8 cellular contexts compared by ENCODE assay signal in genomic region chrX:110407910-110408545, GRCh38. TPM values are rescaled to one million over a fixed set of nuclear protein-coding genes. Genes with fewer than 3 reads are reported as not detected.
DNase-seq lines count a peak whose midpoint lies in the region; ATAC-seq, FAIRE-seq and TF ChIP-seq lines count a peak whose summit lies in the region.

No MANE protein-coding gene starts in this region.

- DNase-seq in SHP77 (lab: John Stamatoyannopoulos, UW) (peak; percentile 4 to 15), SHP77 treated with DMSO at 0.1 percent for 48 hours (lab: John Stamatoyannopoulos, UW) (no peak), HL-60 (ENCODE audit: low read depth in 1 of 2, low spot score in 1 of 2) (peak in 1 of 2 experiments; percentile 41), OCI-M1 (lab: John Stamatoyannopoulos, UW) (peak; percentile 87), fibroblast of villous mesenchyme (ENCODE audit: low read depth) (peak; percentile 79), pancreas (peak in 3 of 6 donors; percentile 14 to 63 (median 46))
- DNase-seq in activated T-helper 1 cell treated with anti-CD3 and anti-CD28 coated beads, Interleukin-12 subunit alpha, Interleukin-12 subunit beta, Interleukin-2, Interleukin-4 antibody, amounts not matched to agents 30 ng/mL and 10 ng/mL and 1 ng/mL, durations not matched to agents 14 hours and 24 hours and 36 hours (ENCODE audit: low spot score), result peak; percentile 6

- no peaks in the 10 kb centered on the region for H3K9me3 ChIP-seq in pancreas

- no peaks in the 10 kb centered on the region for H3K4me1 ChIP-seq in pancreas

- H3K9me3 Mint-ChIP-seq in activated T-helper 1 cell treated with anti-CD3 and anti-CD28 coated beads, Interleukin-12 subunit alpha, Interleukin-12 subunit beta, Interleukin-2, Interleukin-4 antibody, amounts not matched to agents 30 ng/mL and 10 ng/mL and 1 ng/mL, durations not matched to agents 14 hours and 24 hours and 36 hours, result no peaks in the 10 kb centered on the region

- H3K27me3 Mint-ChIP-seq in activated T-helper 1 cell treated with anti-CD3 and anti-CD28 coated beads, Interleukin-12 subunit alpha, Interleukin-12 subunit beta, Interleukin-2, Interleukin-4 antibody, amounts not matched to agents 30 ng/mL and 10 ng/mL and 1 ng/mL, durations not matched to agents 14 hours and 24 hours and 36 hours (ENCODE audit: insufficient read depth), result peaks cover 2% of the 10 kb centered on the region

- intact Hi-C loops in activated T-helper 1 cell treated with anti-CD3 and anti-CD28 coated beads, Interleukin-12 subunit alpha, Interleukin-12 subunit beta, Interleukin-2, Interleukin-4 antibody, amounts not matched to agents 30 ng/mL and 10 ng/mL and 1 ng/mL, durations not matched to agents 14 hours and 24 hours and 36 hours (cut with micrococcal nuclease), result loop anchor here (1.0 to 5.0 kb wide), 3 partner anchors 91 to 252 kb away; partner anchors contain the start of gene AMMECR1
- intact Hi-C loops in pancreas (cut with DNase I), result loop anchor here in 2 of 3 donors (5.0 kb wide), 2 partner anchors 246 to 251 kb away; no protein-coding TSS in a partner anchor

- peaks cover 7% of the 10 kb centered on the region for H3K4me1 Mint-ChIP-seq in activated T-helper 1 cell treated with anti-CD3 and anti-CD28 coated beads, Interleukin-12 subunit alpha, Interleukin-12 subunit beta, Interleukin-2, Interleukin-4 antibody, amounts not matched to agents 30 ng/mL and 10 ng/mL and 1 ng/mL, durations not matched to agents 14 hours and 24 hours and 36 hours (ENCODE audit: low read depth)

- H3K4me3 Mint-ChIP-seq in activated T-helper 1 cell treated with anti-CD3 and anti-CD28 coated beads, Interleukin-12 subunit alpha, Interleukin-12 subunit beta, Interleukin-2, Interleukin-4 antibody, amounts not matched to agents 30 ng/mL and 10 ng/mL and 1 ng/mL, durations not matched to agents 14 hours and 24 hours and 36 hours, result no peak overlapping the region

- H3K4me3 ChIP-seq in HL-60 (replicated peaks; ENCODE audit: insufficient read depth, low read length), result no peak overlapping the region
- no peak overlapping the region for H3K4me3 ChIP-seq in fibroblast of villous mesenchyme (ENCODE audit: low read depth, low read length)
- no peak overlapping the region for H3K4me3 ChIP-seq in pancreas

- no peaks in the 10 kb centered on the region for H3K36me3 ChIP-seq in pancreas

- no peak overlapping the region for H3K27ac Mint-ChIP-seq in activated T-helper 1 cell treated with anti-CD3 and anti-CD28 coated beads, Interleukin-12 subunit alpha, Interleukin-12 subunit beta, Interleukin-2, Interleukin-4 antibody, amounts not matched to agents 30 ng/mL and 10 ng/mL and 1 ng/mL, durations not matched to agents 14 hours and 24 hours and 36 hours

- FAIRE-seq in pancreas (lab: Jason Lieb, UNC), result no peak

- 30% methylated on average over 5 of the region's 5 CpGs for WGBS in pancreas, 2 donors

- H3K27me3 ChIP-seq in HL-60 (ENCODE audit: insufficient read depth, poor library complexity, severe bottlenecking) (no peaks in the 10 kb centered on the region), pancreas (no peaks in the 10 kb centered on the region)

- peak; percentile 66 to 87 (median 84) for ATAC-seq in pancreas
- no peak for ATAC-seq in GM21825 (IDR thresholded peaks at IDR 0.05; ENCODE audit: unreplicated experiment)

- no peaks in the 10 kb centered on the region for H3K36me3 Mint-ChIP-seq in activated T-helper 1 cell treated with anti-CD3 and anti-CD28 coated beads, Interleukin-12 subunit alpha, Interleukin-12 subunit beta, Interleukin-2, Interleukin-4 antibody, amounts not matched to agents 30 ng/mL and 10 ng/mL and 1 ng/mL, durations not matched to agents 14 hours and 24 hours and 36 hours (ENCODE audit: low read depth)

- H3K27ac ChIP-seq in HL-60 (replicated peaks) (no peak overlapping the region), pancreas (no peak overlapping the region)

- TF ChIP-seq CTCF in HL-60 (IDR thresholded peaks at IDR 0.05; ENCODE audit: insufficient read depth, low read length) (peak; percentile 27), fibroblast of villous mesenchyme (IDR thresholded peaks at IDR 0.05; ENCODE audit: insufficient read depth, low read depth, low read length) (peak; percentile 69), pancreas (IDR thresholded peaks at IDR 0.05) (peak; percentile 68 to 90 (median 76))

RNA-seq across cellular contexts. Expression of gene RTL9, which starts 49.4 kb away (rescaled TPM):
- not detected in 2 replicates for total RNA-seq in activated T-helper 1 cell treated with anti-CD3 and anti-CD28 coated beads, Interleukin-12 subunit alpha, Interleukin-12 subunit beta, Interleukin-2, Interleukin-4 antibody, amounts not matched to agents 30 ng/mL and 10 ng/mL and 1 ng/mL, durations not matched to agents 14 hours and 24 hours and 36 hours
- total RNA-seq in fibroblast of villous mesenchyme, result under 0.01 TPM in 2 replicates
- total RNA-seq in pancreas, result under 1 TPM in 1 of 6 donors, not detected in 5; 0.03 TPM
- polyA plus RNA-seq in pancreas, result under 1 TPM in 1 of 2 donors, not detected in 1; 0.05 TPM
